Comparison of ENCODE assay signal across 8 cellular contexts in the genomic region with DNA sequence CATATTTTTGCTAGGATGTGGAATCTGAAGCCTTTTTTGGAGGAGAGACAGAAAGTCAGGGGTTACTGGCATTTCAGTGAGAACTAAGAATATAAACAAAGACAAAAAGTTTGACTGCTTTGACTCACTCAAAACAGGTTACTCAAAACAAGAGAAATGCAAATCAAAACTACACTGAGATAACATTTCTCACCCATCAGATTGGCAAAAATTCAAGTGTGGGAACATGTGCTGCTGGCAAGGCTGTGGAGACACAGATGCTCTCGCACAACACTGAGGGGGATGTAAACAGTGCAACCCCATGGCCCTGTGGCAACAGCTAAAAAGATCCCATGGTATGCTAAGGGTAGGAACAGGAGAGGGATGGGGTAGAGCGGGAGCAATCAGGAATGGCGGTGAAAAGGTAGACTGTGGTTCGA.
A peak's percentile ranks its signal among the peaks of the same experiment; 100 is the strongest.
DNase-seq lines count a peak whose midpoint lies in the region; ATAC-seq, FAIRE-seq and TF ChIP-seq lines count a peak whose summit lies in the region.

No MANE protein-coding gene starts in this region.

- no peak for TF ChIP-seq POLR2A in HepG2 (IDR thresholded peaks at IDR 0.05; ENCODE audit: insufficient read depth in 1 of 2, low read depth in 2 of 2, low read length in 2 of 2)

- no peaks in the 10 kb centered on the region for H3K27me3 ChIP-seq in HepG2 (ENCODE audit: control insufficient read depth in 1 of 2, insufficient read depth in 2 of 2, low read length in 2 of 2)

- no peak overlapping the region for H3K9ac ChIP-seq in HepG2 (ENCODE audit: insufficient read depth, low read depth, low read length)

- intact Hi-C loops in HepG2 (cut with micrococcal nuclease; ENCODE audit: unreplicated experiment) = no loop called here

- H3K4me2 ChIP-seq in HepG2 (ENCODE audit: low read depth, low read length) = no peak overlapping the region

- H3K36me3 ChIP-seq in HepG2 (replicated peaks in 1 of 2; ENCODE audit: control insufficient read depth in 1 of 2, insufficient read depth in 2 of 2, low read length in 2 of 2) = no peaks in the 10 kb centered on the region

- ATAC-seq in GM19023 (IDR thresholded peaks at IDR 0.05; ENCODE audit: unreplicated experiment) = peak; percentile 75
- ATAC-seq in HG03060 (IDR thresholded peaks at IDR 0.05; ENCODE audit: low read depth, unreplicated experiment) = peak; percentile 83
- ATAC-seq in HepG2 = no peak; the same call in 2 of the 3 replicates

- POLR2A ChIA-PET in HepG2 (lab: Yijun Ruan, JAX) = no interaction called here

- H3K27ac ChIP-seq in HepG2 (ENCODE audit: extremely low read length, insufficient read depth, low read length) = no peak overlapping the region

- H3K4me1 ChIP-seq in HepG2 (ENCODE audit: insufficient read depth, low read length) = no peaks in the 10 kb centered on the region

- no peaks in the 10 kb centered on the region for H4K20me1 ChIP-seq in HepG2 (ENCODE audit: insufficient read depth, low read length)

- no peak for TF ChIP-seq CTCF in HepG2 (CRISPR knock-in tag; IDR thresholded peaks at IDR 0.05)

- H3K79me2 ChIP-seq in HepG2 (ENCODE audit: insufficient read depth, low read length) = no peaks in the 10 kb centered on the region

- FAIRE-seq in HepG2 (lab: Jason Lieb, UNC) = no peak

- 97% methylated on average over 4 of the region's 4 CpGs for WGBS in HepG2 (ENCODE audit: low lambda C conversion rate)

- no peak overlapping the region for H2AFZ ChIP-seq in HepG2 (ENCODE audit: low read length)

- TF ChIP-seq RAD21 in HepG2 (CRISPR knock-in tag; IDR thresholded peaks at IDR 0.05) = no peak

- H3K4me3 ChIP-seq in HepG2 (replicated peaks in 1 of 3; ENCODE audit: insufficient read depth in 1 of 3, low read depth in 2 of 3, low read length in 3 of 3) = no peak overlapping the region

- DNase-seq in Ammon's horn (ENCODE audit: low spot score) (peak; percentile 85), amniotic epithelial cell (ENCODE audit: low read depth) (peak; percentile 53), HepG2 (ENCODE audit: low spot score) (no peak), GF-D8 (lab: John Stamatoyannopoulos, UW) (no peak), HCEC 1CT (no peak), GDM1 (lab: John Stamatoyannopoulos, UW) (no peak)

- no peak for TF ChIP-seq EP300 in HepG2 (IDR thresholded peaks at IDR 0.05; ENCODE audit: low read depth in 2 of 2, low read length in 2 of 2)
- TF ChIP-seq EP300 in HepG2 (CRISPR knock-in tag; IDR thresholded peaks at IDR 0.05; ENCODE audit: borderline replicate concordance) = no peak

- H3K9me3 ChIP-seq in HepG2 (ENCODE audit: low read length) = no peaks in the 10 kb centered on the region

- in situ Hi-C loops in HepG2 (cut with HindIII; ENCODE audit: extremely low pct_ligation_motif_present, low pct_unique_long_range_greater_than_20kb) = no loop called here

- BruUV-seq in HepG2 (replicated peaks; lab: Mats Ljungman, UMichigan) = no TSS peak

- CTCF ChIA-PET in HepG2 (lab: Yijun Ruan, JAX; ENCODE audit: low intra/inter-chr PET ratio, low total read pairs) = no interaction called here

TF ChIP-seq in HepG2, 621 proteins besides CTCF, POLR2A, EP300 and RAD21:
- TF ChIP-seq ZNF670 (CRISPR knock-in tag; IDR thresholded peaks at IDR 0.05; ENCODE audit: borderline replicate concordance) = no peak
- TF ChIP-seq RELA (CRISPR knock-in tag; IDR thresholded peaks at IDR 0.05) = no peak
- TF ChIP-seq, protein P1, sequence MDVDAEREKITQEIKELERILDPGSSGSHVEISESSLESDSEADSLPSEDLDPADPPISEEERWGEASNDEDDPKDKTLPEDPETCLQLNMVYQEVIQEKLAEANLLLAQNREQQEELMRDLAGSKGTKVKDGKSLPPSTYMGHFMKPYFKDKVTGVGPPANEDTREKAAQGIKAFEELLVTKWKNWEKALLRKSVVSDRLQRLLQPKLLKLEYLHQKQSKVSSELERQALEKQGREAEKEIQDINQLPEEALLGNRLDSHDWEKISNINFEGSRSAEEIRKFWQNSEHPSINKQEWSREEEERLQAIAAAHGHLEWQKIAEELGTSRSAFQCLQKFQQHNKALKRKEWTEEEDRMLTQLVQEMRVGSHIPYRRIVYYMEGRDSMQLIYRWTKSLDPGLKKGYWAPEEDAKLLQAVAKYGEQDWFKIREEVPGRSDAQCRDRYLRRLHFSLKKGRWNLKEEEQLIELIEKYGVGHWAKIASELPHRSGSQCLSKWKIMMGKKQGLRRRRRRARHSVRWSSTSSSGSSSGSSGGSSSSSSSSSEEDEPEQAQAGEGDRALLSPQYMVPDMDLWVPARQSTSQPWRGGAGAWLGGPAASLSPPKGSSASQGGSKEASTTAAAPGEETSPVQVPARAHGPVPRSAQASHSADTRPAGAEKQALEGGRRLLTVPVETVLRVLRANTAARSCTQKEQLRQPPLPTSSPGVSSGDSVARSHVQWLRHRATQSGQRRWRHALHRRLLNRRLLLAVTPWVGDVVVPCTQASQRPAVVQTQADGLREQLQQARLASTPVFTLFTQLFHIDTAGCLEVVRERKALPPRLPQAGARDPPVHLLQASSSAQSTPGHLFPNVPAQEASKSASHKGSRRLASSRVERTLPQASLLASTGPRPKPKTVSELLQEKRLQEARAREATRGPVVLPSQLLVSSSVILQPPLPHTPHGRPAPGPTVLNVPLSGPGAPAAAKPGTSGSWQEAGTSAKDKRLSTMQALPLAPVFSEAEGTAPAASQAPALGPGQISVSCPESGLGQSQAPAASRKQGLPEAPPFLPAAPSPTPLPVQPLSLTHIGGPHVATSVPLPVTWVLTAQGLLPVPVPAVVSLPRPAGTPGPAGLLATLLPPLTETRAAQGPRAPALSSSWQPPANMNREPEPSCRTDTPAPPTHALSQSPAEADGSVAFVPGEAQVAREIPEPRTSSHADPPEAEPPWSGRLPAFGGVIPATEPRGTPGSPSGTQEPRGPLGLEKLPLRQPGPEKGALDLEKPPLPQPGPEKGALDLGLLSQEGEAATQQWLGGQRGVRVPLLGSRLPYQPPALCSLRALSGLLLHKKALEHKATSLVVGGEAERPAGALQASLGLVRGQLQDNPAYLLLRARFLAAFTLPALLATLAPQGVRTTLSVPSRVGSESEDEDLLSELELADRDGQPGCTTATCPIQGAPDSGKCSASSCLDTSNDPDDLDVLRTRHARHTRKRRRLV (CRISPR knock-in tag; IDR thresholded peaks at IDR 0.05) = no peak
- no peak for TF ChIP-seq CBX1 (IDR thresholded peaks at IDR 0.05; ENCODE audit: low read depth)
- TF ChIP-seq PHF21A (CRISPR knock-in tag; IDR thresholded peaks at IDR 0.05) = no peak
- TF ChIP-seq, protein P2, sequence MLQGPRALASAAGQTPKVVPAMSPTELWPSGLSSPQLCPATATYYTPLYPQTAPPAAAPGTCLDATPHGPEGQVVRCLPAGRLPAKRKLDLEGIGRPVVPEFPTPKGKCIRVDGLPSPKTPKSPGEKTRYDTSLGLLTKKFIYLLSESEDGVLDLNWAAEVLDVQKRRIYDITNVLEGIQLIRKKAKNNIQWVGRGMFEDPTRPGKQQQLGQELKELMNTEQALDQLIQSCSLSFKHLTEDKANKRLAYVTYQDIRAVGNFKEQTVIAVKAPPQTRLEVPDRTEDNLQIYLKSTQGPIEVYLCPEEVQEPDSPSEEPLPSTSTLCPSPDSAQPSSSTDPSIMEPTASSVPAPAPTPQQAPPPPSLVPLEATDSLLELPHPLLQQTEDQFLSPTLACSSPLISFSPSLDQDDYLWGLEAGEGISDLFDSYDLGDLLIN (CRISPR knock-in tag; IDR thresholded peaks at IDR 0.05; ENCODE audit: borderline replicate concordance) = no peak
- TF ChIP-seq DMAP1 (CRISPR knock-in tag; IDR thresholded peaks at IDR 0.05) = no peak
- no peak for TF ChIP-seq ZNF552 (CRISPR knock-in tag; IDR thresholded peaks at IDR 0.05; ENCODE audit: borderline replicate concordance)
- TF ChIP-seq SMAD3 (CRISPR knock-in tag; IDR thresholded peaks at IDR 0.05) = no peak
- no peak for TF ChIP-seq ZNF260 (CRISPR knock-in tag; IDR thresholded peaks at IDR 0.05; ENCODE audit: borderline replicate concordance, low read depth)
- TF ChIP-seq ZBTB42 (CRISPR knock-in tag; IDR thresholded peaks at IDR 0.05) = no peak
- TF ChIP-seq ASH2L (IDR thresholded peaks at IDR 0.05; ENCODE audit: insufficient read length, low read depth, low read length) = no peak
- TF ChIP-seq, protein P3, sequence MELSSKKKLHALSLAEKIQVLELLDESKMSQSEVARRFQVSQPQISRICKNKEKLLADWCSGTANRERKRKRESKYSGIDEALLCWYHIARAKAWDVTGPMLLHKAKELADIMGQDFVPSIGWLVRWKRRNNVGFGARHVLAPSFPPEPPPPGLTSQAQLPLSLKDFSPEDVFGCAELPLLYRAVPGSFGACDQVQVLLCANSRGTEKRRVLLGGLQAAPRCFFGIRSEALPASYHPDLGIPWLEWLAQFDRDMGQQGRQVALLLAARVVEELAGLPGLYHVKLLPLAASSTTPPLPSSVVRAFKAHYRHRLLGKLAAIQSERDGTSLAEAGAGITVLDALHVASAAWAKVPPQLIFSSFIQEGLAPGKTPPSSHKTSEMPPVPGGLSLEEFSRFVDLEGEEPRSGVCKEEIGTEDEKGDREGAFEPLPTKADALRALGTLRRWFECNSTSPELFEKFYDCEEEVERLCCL (CRISPR knock-in tag; IDR thresholded peaks at IDR 0.05; ENCODE audit: borderline replicate concordance) = no peak

Comparison
In these comparisons a context has a peak if more than half of its experiments do, and no peak if none do; other contexts are left out.
1. DNase-seq: peak in Ammon's horn (single experiment) and amniotic epithelial cell (single experiment); none in HepG2 (single experiment), GF-D8 (single experiment), HCEC 1CT (single experiment) and GDM1 (single experiment).